ENCODE assay signal across 8 cellular contexts in the genomic region with DNA sequence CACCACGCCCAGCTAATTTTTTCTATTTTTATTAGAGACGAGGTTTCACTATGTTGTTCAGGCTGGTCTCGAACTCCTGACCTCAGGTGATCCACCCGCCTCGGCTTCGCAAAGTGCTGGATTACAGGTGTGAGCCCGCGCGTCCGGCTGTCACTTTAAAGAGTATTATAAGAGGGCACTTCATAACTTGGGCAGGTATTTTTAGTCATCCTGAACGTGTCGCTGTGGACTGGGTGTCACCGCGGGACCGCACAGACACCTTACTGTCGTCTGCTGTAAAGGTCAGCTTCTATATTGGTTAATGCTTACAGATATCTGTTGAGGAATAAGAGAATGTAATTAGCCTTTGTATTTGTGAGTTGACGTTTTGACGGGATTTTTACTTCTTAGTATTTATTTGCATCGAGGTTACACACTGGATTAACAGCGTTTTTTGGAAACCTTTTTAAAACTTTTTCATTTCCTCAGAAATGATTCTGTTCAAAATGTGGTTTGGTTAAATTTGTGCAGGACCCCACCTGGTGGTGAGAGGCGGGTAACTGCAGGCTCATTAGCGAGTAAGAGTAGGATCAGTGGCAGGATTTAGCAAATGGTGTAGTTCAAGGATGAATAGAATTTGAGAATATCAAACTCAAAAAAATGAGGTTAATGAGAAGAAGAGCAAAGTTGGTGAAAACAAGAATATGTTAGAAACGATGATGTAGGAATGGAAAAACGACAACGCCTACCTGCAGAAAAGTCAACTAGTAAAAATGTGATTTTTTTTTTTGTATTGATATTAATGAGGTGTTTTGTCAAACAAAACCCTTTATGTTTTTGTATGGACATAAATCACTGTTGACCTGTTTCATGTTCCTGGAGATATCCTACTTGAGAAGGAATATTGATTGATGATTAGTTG. TPM values are rescaled to one million over a fixed set of nuclear protein-coding genes. Genes with fewer than 3 reads are reported as not detected.
DNase-seq lines count a peak whose midpoint lies in the region; ATAC-seq, FAIRE-seq and TF ChIP-seq lines count a peak whose summit lies in the region.

No MANE protein-coding gene starts in this region.

- no peak overlapping the region for H3K27ac ChIP-seq in endothelial cell of umbilical vein (ENCODE audit: insufficient read depth, low read depth, low read length)

- TF ChIP-seq CTCF in endothelial cell of umbilical vein (IDR thresholded peaks at IDR 0.05; ENCODE audit: extremely low read depth in 1 of 2, insufficient read depth in 1 of 2, low read depth in 1 of 2, low read length in 2 of 2): peak; percentile 74 to 84

- no peaks in the 10 kb centered on the region for H3K27me3 ChIP-seq in endothelial cell of umbilical vein (ENCODE audit: control insufficient read depth in 2 of 2, insufficient read depth in 2 of 2, low read length in 2 of 2)

- H3K9me3 Mint-ChIP-seq in stimulated activated memory B cell treated with anti-CD40 and anti-IgM and Interleukin-4, amounts not matched to agents 10 μg/mL and 1 μg/mL and 100 μg/mL, for 72 hours: no peaks in the 10 kb centered on the region

- BruUV-seq in endothelial cell of umbilical vein (replicated peaks; lab: Mats Ljungman, UMichigan): no TSS peak

- H3K4me3 Mint-ChIP-seq in stimulated activated memory B cell treated with anti-CD40 and anti-IgM and Interleukin-4, amounts not matched to agents 10 μg/mL and 1 μg/mL and 100 μg/mL, for 72 hours: peak overlapping the region; percentile 72

- H3K27ac Mint-ChIP-seq in stimulated activated memory B cell treated with anti-CD40 and anti-IgM and Interleukin-4, amounts not matched to agents 10 μg/mL and 1 μg/mL and 100 μg/mL, for 72 hours: peak overlapping the region; percentile 71

- no peak overlapping the region for H3K9ac ChIP-seq in endothelial cell of umbilical vein (replicated peaks; ENCODE audit: extremely low read depth, insufficient read depth, low read length)

- DNase-seq in DMS79 (lab: John Stamatoyannopoulos, UW): peak; percentile 10
- peak; percentile 77 for DNase-seq in HEK293T (ENCODE audit: extremely low spot score)
- DNase-seq in NCI-H748 (lab: John Stamatoyannopoulos, UW; ENCODE audit: unreplicated experiment): peak; percentile 58
- DNase-seq in activated CD8-positive, alpha-beta memory T cell treated with anti-CD3 and anti-CD28 coated beads, Interleukin-2, amount 50 U/mL, for 4 hours: peak; percentile 68
- peak; percentile 71 for DNase-seq in endothelial cell of umbilical vein (ENCODE audit: low read depth, low spot score)
- DNase-seq in middle frontal gyrus (ENCODE audit: extremely low spot score, low spot score): peak; percentile 58
- DNase-seq in GDM1 (lab: John Stamatoyannopoulos, UW): no peak

- peak overlapping the region; percentile 17 for H3K4me2 ChIP-seq in endothelial cell of umbilical vein (ENCODE audit: insufficient read depth, low read length)

- H3K4me3 ChIP-seq in endothelial cell of umbilical vein (replicated peaks in 1 of 3; ENCODE audit: insufficient read depth in 1 of 3, low read depth in 1 of 3, low read length in 3 of 3): no peak overlapping the region

- peak; percentile 92 for FAIRE-seq in endothelial cell of umbilical vein (lab: Jason Lieb, UNC)

- TF ChIP-seq POLR2A in endothelial cell of umbilical vein (IDR thresholded peaks at IDR 0.05; ENCODE audit: low read depth, low read length): no peak

- peak; percentile 49 for ATAC-seq in stimulated activated memory B cell treated with anti-CD40 and anti-IgM and Interleukin-4, amounts not matched to agents 10 μg/mL and 1 μg/mL and 100 μg/mL, for 72 hours

- no peaks in the 10 kb centered on the region for H3K9me3 ChIP-seq in endothelial cell of umbilical vein (replicated peaks; ENCODE audit: control insufficient read depth, insufficient read depth, low read length)

- H3K27me3 Mint-ChIP-seq in stimulated activated memory B cell treated with anti-CD40 and anti-IgM and Interleukin-4, amounts not matched to agents 10 μg/mL and 1 μg/mL and 100 μg/mL, for 72 hours: no peaks in the 10 kb centered on the region

- no peaks in the 10 kb centered on the region for H3K36me3 ChIP-seq in endothelial cell of umbilical vein (ENCODE audit: control insufficient read depth in 2 of 2, extremely low read depth in 1 of 2, insufficient read depth in 2 of 2, low read length in 2 of 2)

- H3K79me2 ChIP-seq in endothelial cell of umbilical vein (ENCODE audit: control insufficient read depth, insufficient read depth, low read length): peaks cover 80% of the 10 kb centered on the region

- dilution Hi-C loops in endothelial cell of umbilical vein (cut with MboI; ENCODE audit: extremely low pct_ligation_motif_present, low sequenced_read_pairs): no loop called here

- POLR2A ChIA-PET in HEK293T (lab: Yijun Ruan, JAX) (interaction anchor here (0.9 to 1.4 kb wide), 2 partner anchors 12 to 329 kb away, joined by 3 read pairs; a partner anchor contains a TSS), endothelial cell of umbilical vein (lab: Charles Lee) (no interaction called here)

- peaks cover 19% of the 10 kb centered on the region for H3K4me1 ChIP-seq in endothelial cell of umbilical vein (ENCODE audit: control insufficient read depth, extremely low read depth, insufficient read depth, low read length)

- H3K4me1 Mint-ChIP-seq in stimulated activated memory B cell treated with anti-CD40 and anti-IgM and Interleukin-4, amounts not matched to agents 10 μg/mL and 1 μg/mL and 100 μg/mL, for 72 hours: peaks cover 70% of the 10 kb centered on the region

- H2AFZ ChIP-seq in endothelial cell of umbilical vein (ENCODE audit: low read depth, low read length): no peak overlapping the region

- peaks cover 32% of the 10 kb centered on the region for H3K36me3 Mint-ChIP-seq in stimulated activated memory B cell treated with anti-CD40 and anti-IgM and Interleukin-4, amounts not matched to agents 10 μg/mL and 1 μg/mL and 100 μg/mL, for 72 hours

- CTCF ChIA-PET in HEK293T (lab: Yijun Ruan, JAX): interaction anchor here (0.8 to 2.3 kb wide), 6 partner anchors 9 to 48 kb away, joined by 3 to 14 read pairs (median 4); no protein-coding TSS in a partner anchor
- CTCF ChIA-PET in endothelial cell of umbilical vein (lab: Charles Lee): interaction anchor here (0.5 to 4.0 kb wide), 8 partner anchors 16 to 453 kb away, joined by 3 to 30 read pairs (median 4); no protein-coding TSS in a partner anchor

- H4K20me1 ChIP-seq in endothelial cell of umbilical vein (replicated peaks; ENCODE audit: control insufficient read depth, extremely low read depth, insufficient read depth, low read length): peaks cover 16% of the 10 kb centered on the region

- intact Hi-C loops in endothelial cell of umbilical vein (cut with micrococcal nuclease): loop anchor here (1.0 to 10.0 kb wide), 4 partner anchors 67 to 433 kb away; no protein-coding TSS in a partner anchor

- no peaks in the 10 kb centered on the region for H3K9me1 ChIP-seq in endothelial cell of umbilical vein (replicated peaks; ENCODE audit: control insufficient read depth, extremely low read depth, insufficient read depth, low read length)

TF ChIP-seq in HEK293T, 16 proteins besides CTCF, POLR2A, EP300 and RAD21:
- TF ChIP-seq, protein P1, sequence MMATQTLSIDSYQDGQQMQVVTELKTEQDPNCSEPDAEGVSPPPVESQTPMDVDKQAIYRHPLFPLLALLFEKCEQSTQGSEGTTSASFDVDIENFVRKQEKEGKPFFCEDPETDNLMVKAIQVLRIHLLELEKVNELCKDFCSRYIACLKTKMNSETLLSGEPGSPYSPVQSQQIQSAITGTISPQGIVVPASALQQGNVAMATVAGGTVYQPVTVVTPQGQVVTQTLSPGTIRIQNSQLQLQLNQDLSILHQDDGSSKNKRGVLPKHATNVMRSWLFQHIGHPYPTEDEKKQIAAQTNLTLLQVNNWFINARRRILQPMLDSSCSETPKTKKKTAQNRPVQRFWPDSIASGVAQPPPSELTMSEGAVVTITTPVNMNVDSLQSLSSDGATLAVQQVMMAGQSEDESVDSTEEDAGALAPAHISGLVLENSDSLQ (IDR thresholded peaks at IDR 0.05): peak; percentile 46
- TF ChIP-seq ZNF384 (IDR thresholded peaks at IDR 0.05): no peak; the same call in 1 of the 2 replicates

TF ChIP-seq in endothelial cell of umbilical vein, 7 proteins besides CTCF, POLR2A, EP300 and RAD21:
- TF ChIP-seq FOS (IDR thresholded peaks at IDR 0.05; ENCODE audit: borderline replicate concordance, insufficient read depth, low read length) (no peak), EZH2 (IDR thresholded peaks at IDR 0.05; ENCODE audit: borderline replicate concordance, low read depth, low read length, severe bottlenecking) (no peak), POLR2AphosphoS5 (IDR thresholded peaks at IDR 0.05; ENCODE audit: insufficient read depth, low read depth, low read length) (no peak), JUN (IDR thresholded peaks at IDR 0.05; ENCODE audit: borderline replicate concordance, insufficient read depth, insufficient read length, low read depth) (no peak), GATA2 (IDR thresholded peaks at IDR 0.05; ENCODE audit: insufficient read depth, insufficient read length, low read depth, low read length) (no peak), MYC (IDR thresholded peaks at IDR 0.05; ENCODE audit: low read depth, low read length) (no peak)
- TF ChIP-seq, protein P2, sequence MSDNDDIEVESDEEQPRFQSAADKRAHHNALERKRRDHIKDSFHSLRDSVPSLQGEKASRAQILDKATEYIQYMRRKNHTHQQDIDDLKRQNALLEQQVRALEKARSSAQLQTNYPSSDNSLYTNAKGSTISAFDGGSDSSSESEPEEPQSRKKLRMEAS (IDR thresholded peaks at IDR 0.05; ENCODE audit: insufficient read depth, insufficient read length): no peak

RNA-seq across cellular contexts. Expression of a gene that starts 3.2 kb away (rescaled TPM):
- total RNA-seq in endothelial cell of umbilical vein: 135 and 138 TPM in 2 replicates
- polyA plus RNA-seq in endothelial cell of umbilical vein: 58.5 and 69.6 TPM in 2 replicates
- 69.2 and 75.1 TPM in 2 replicates for polyA plus RNA-seq in endothelial cell of umbilical vein (2011; cell fraction: cytosol; rRNA removed)
- polyA plus RNA-seq in endothelial cell of umbilical vein (2011; cell fraction: nucleus; rRNA removed): 86.7 and 114 TPM in 2 replicates
- polyA plus RNA-seq in endothelial cell of umbilical vein (2012): 121 and 148 TPM in 2 replicates
- 56.0 and 57.0 TPM in 2 replicates for polyA minus RNA-seq in endothelial cell of umbilical vein
- 40.8 TPM for polyA minus RNA-seq in endothelial cell of umbilical vein (2011; cell fraction: cytosol; rRNA and poly(A)+ RNA removed)
- 80.9 and 82.0 TPM in 2 replicates for polyA minus RNA-seq in endothelial cell of umbilical vein (2011; cell fraction: nucleus; rRNA and poly(A)+ RNA removed)
